Comparison of ENCODE assay signal across 8 cellular contexts in genomic region chr7:155645652-155646051, GRCh38. TPM values are rescaled to one million over a fixed set of nuclear protein-coding genes. Genes with fewer than 3 reads are reported as not detected.
DNase-seq lines count a peak whose midpoint lies in the region; ATAC-seq and TF ChIP-seq lines count a peak whose summit lies in the region.

No MANE protein-coding gene starts in this region.

- peaks cover 76% of the 10 kb centered on the region for H3K36me3 Mint-ChIP-seq in Calu3 (ENCODE audit: insufficient read depth, unreplicated experiment)
- H3K36me3 Mint-ChIP-seq in progenitor cell of endocrine pancreas (ENCODE audit: insufficient read depth): peaks cover 51% of the 10 kb centered on the region

- peaks cover 27% of the 10 kb centered on the region for H4K20me1 ChIP-seq in PC-3 (ENCODE audit: low read length)

- H3F3A ChIP-seq in PC-3 (ENCODE audit: low read length, unreplicated experiment): no peaks in the 10 kb centered on the region

- H3K27me3 ChIP-seq in PC-3 (ENCODE audit: low read length): no peaks in the 10 kb centered on the region

- no peaks in the 10 kb centered on the region for H3K27me3 Mint-ChIP-seq in Calu3 (ENCODE audit: unreplicated experiment)
- H3K27me3 Mint-ChIP-seq in progenitor cell of endocrine pancreas: no peaks in the 10 kb centered on the region

- CTCF ChIA-PET in Calu3 (lab: Charles Lee) (no interaction called here), PC-3 (lab: Charles Lee) (no interaction called here)

- peaks cover 12% of the 10 kb centered on the region for H3K9me3 ChIP-seq in PC-3 (ENCODE audit: low read length)

- H3K4me3 Mint-ChIP-seq in Calu3 (ENCODE audit: low read depth, unreplicated experiment): peak overlapping the region; percentile 83
- peak overlapping the region; percentile 99 for H3K4me3 Mint-ChIP-seq in progenitor cell of endocrine pancreas (ENCODE audit: low read depth)

- DNase-seq in Calu3 (no peak), PC-3 (no peak), epithelial cell of proximal tubule (ENCODE audit: low read depth) (no peak), progenitor cell of endocrine pancreas (ENCODE audit: low spot score, unreplicated experiment) (no peak), DMS53 treated with DMSO at 0.1 percent for 48 hours (lab: John Stamatoyannopoulos, UW; ENCODE audit: unreplicated experiment) (no peak), NCI-H1105 (lab: John Stamatoyannopoulos, UW) (no peak)
- no peak for DNase-seq in activated CD8-positive, alpha-beta memory T cell treated with anti-CD3 and anti-CD28 coated beads for 24 hours

- no peaks in the 10 kb centered on the region for H3K9me2 ChIP-seq in PC-3 (replicated peaks; ENCODE audit: low read length)

- H3K4me1 Mint-ChIP-seq in Calu3 (ENCODE audit: low read depth, unreplicated experiment): peaks cover 30% of the 10 kb centered on the region
- peaks cover 23% of the 10 kb centered on the region for H3K4me1 Mint-ChIP-seq in progenitor cell of endocrine pancreas (ENCODE audit: low read depth)

- POLR2A ChIA-PET in PC-3 (lab: Charles Lee; ENCODE audit: unreplicated experiment): no interaction called here

- peak overlapping the region; percentile 99 for H3K9ac ChIP-seq in PC-3 (ENCODE audit: low read length)

- ATAC-seq in PC-3: no peak
- no peak for ATAC-seq in GM18517 (IDR thresholded peaks at IDR 0.05; ENCODE audit: unreplicated experiment)

- H3K27ac ChIP-seq in PC-3 (ENCODE audit: low read length): no peak overlapping the region

- intact Hi-C loops in Calu3 (cut with micrococcal nuclease; ENCODE audit: unreplicated experiment): loop anchor here (2.0 kb wide), 1 partner anchor 47 kb away; no protein-coding TSS in a partner anchor
- intact Hi-C loops in PC-3 (cut with micrococcal nuclease): loop anchor here (5.0 kb wide), 2 partner anchors 57 to 87 kb away; no protein-coding TSS in a partner anchor

- BruUV-seq in Calu3 (replicated peaks; lab: Mats Ljungman, UMichigan): no TSS peak
- no TSS peak for BruUV-seq in PC-3 (replicated peaks; lab: Mats Ljungman, UMichigan)

- peaks cover 70% of the 10 kb centered on the region for H3K79me2 ChIP-seq in PC-3 (ENCODE audit: low read length)

- TF ChIP-seq CTCF in Calu3 (IDR thresholded peaks at IDR 0.05; ENCODE audit: unreplicated experiment) (no peak), PC-3 (conservative IDR thresholded peaks at IDR 0.05; ENCODE audit: low read depth, low read length) (no peak), epithelial cell of proximal tubule (conservative IDR thresholded peaks at IDR 0.05; ENCODE audit: low read depth, low read length) (no peak), progenitor cell of endocrine pancreas (IDR thresholded peaks at IDR 0.05; ENCODE audit: unreplicated experiment) (no peak)

- H3K9me3 Mint-ChIP-seq in Calu3 (ENCODE audit: low read depth, unreplicated experiment) (peaks cover 13% of the 10 kb centered on the region), progenitor cell of endocrine pancreas (ENCODE audit: low read depth) (peaks cover 24% of the 10 kb centered on the region)

- H3K4me2 ChIP-seq in PC-3 (ENCODE audit: low read length): peak overlapping the region; percentile 86

- H3K4me3 ChIP-seq in PC-3 (ENCODE audit: low read length) (peak overlapping the region; percentile 87), epithelial cell of proximal tubule (ENCODE audit: low read depth, low read length) (peak overlapping the region; percentile 90)

- H3K4me1 ChIP-seq in PC-3 (ENCODE audit: insufficient read depth, low read length): peaks cover 12% of the 10 kb centered on the region

- peaks cover 41% of the 10 kb centered on the region for H3K36me3 ChIP-seq in PC-3 (ENCODE audit: low read depth, low read length)

- H3K27ac Mint-ChIP-seq in Calu3 (ENCODE audit: unreplicated experiment) (peak overlapping the region; percentile 86), progenitor cell of endocrine pancreas (peak overlapping the region; percentile 99)

- H2AFZ ChIP-seq in PC-3 (ENCODE audit: low read length): no peak overlapping the region

RNA-seq across cellular contexts. Expression of gene RBM33, which starts 1.2 kb away (rescaled TPM):
- total RNA-seq in Calu3 (2022) (82.9 and 85.3 TPM in 2 replicates), PC-3 (2014; rRNA removed) (25.3 and 31.2 TPM in 2 replicates), epithelial cell of proximal tubule (12.3 and 18.0 TPM in 2 replicates), progenitor cell of endocrine pancreas (79.4 and 80.1 TPM in 2 replicates)
